ENCODE assay signal across 8 cellular contexts in genomic region chr11:31810779-31811647, GRCh38. TPM values are rescaled to one million over a fixed set of nuclear protein-coding genes. Genes with fewer than 3 reads are reported as not detected.
DNase-seq lines count a peak whose midpoint lies in the region; ATAC-seq, FAIRE-seq and TF ChIP-seq lines count a peak whose summit lies in the region.

Gene PAX6 (minus strand): TSS chr11:31811322. CDS start chr11:31806411, 4,911 bp downstream.

- FAIRE-seq in frontal cortex (lab: Jason Lieb, UNC) = no peak

- H4K20me1 ChIP-seq in BLaER1 = peaks cover 75% of the 10 kb centered on the region
- H4K20me1 ChIP-seq in neural progenitor cell (ENCODE audit: low read depth) = peaks cover 52% of the 10 kb centered on the region

- TF ChIP-seq CTCF in neural progenitor cell (IDR thresholded peaks at IDR 0.05) = no peak

- DNase-seq in NCI-H2227 (lab: John Stamatoyannopoulos, UW; ENCODE audit: unreplicated experiment) (peak; percentile 88), frontal cortex (ENCODE audit: low spot score in 2 of 2) (peak in 1 of 2 donors; percentile 68), neural progenitor cell (ENCODE audit: low spot score) (peak; percentile 97), RPMI8226 (no peak)
- peak; percentile 63 to 64 for DNase-seq in activated T-cell treated with anti-CD3 and anti-CD28 coated beads, Interleukin-2, amount 50 U/mL, for 48 hours

- H3K9me3 Mint-ChIP-seq in neural progenitor cell = peaks cover 7% of the 10 kb centered on the region

- H3F3A ChIP-seq in neural progenitor cell (ENCODE audit: low read depth) = peaks cover 96% of the 10 kb centered on the region

- H3K4me2 ChIP-seq in BLaER1 (peak within 1 kb of the TSS; percentile 61), neural progenitor cell (peak within 1 kb of the TSS; percentile 98)

- peak within 1 kb of the TSS; percentile 52 for H3K4me3 ChIP-seq in BLaER1
- peak within 1 kb of the TSS; percentile 91 for H3K4me3 ChIP-seq in neural progenitor cell

- peak within 1 kb of the TSS; percentile 94 for H3K27ac Mint-ChIP-seq in neural progenitor cell

- ATAC-seq in GM18870 (IDR thresholded peaks at IDR 0.05; ENCODE audit: unreplicated experiment) = peak; percentile 77
- peak; percentile 49 for ATAC-seq in HG03097 (IDR thresholded peaks at IDR 0.05; ENCODE audit: low FRiP score, unreplicated experiment)

- H3K4me1 ChIP-seq in BLaER1 (peaks cover 11% of the 10 kb centered on the region; the same call in 1 of the 2 replicates), neural progenitor cell (peaks cover 38% of the 10 kb centered on the region)

- peaks cover 39% of the 10 kb centered on the region for H3K36me3 Mint-ChIP-seq in neural progenitor cell

- H3K4me1 Mint-ChIP-seq in neural progenitor cell = peaks cover 51% of the 10 kb centered on the region

- no peak within 1 kb of the TSS for H3K9ac ChIP-seq in BLaER1
- H3K9ac ChIP-seq in neural progenitor cell = peak within 1 kb of the TSS; percentile 50

- H3K36me3 ChIP-seq in BLaER1 = no peaks in the 10 kb centered on the region
- H3K36me3 ChIP-seq in neural progenitor cell = peaks cover 3% of the 10 kb centered on the region

- H3K27me3 ChIP-seq in BLaER1 (peaks cover 100% of the 10 kb centered on the region), neural progenitor cell (peaks cover 79% of the 10 kb centered on the region)

- H3K27ac ChIP-seq in BLaER1 = no peak within 1 kb of the TSS
- peak within 1 kb of the TSS; percentile 40 for H3K27ac ChIP-seq in neural progenitor cell

- peaks cover 50% of the 10 kb centered on the region for H3K79me2 ChIP-seq in neural progenitor cell (ENCODE audit: low read depth)

- peaks cover 53% of the 10 kb centered on the region for H3K27me3 Mint-ChIP-seq in neural progenitor cell (ENCODE audit: insufficient read depth, low read depth)

- peak within 1 kb of the TSS; percentile 97 for H3K4me3 Mint-ChIP-seq in neural progenitor cell

- H3K9me3 ChIP-seq in BLaER1 (peaks cover 63% of the 10 kb centered on the region), neural progenitor cell (ENCODE audit: low read depth) (no peaks in the 10 kb centered on the region)

- no peak within 1 kb of the TSS for H2AFZ ChIP-seq in neural progenitor cell (replicated peaks)

RNA-seq across cellular contexts. Expression of gene PAX6, which starts in this region (rescaled TPM):
- total RNA-seq in frontal cortex (11.4 TPM), neural progenitor cell (ENCODE audit: low replicate concordance) (190 and 215 TPM in 2 replicates)

Comparison
In these comparisons a context has a peak if more than half of its experiments do, and no peak if none do; other contexts are left out.
1. RNA of gene PAX6 (total RNA-seq): 190 to 215 TPM in neural progenitor cell; 11.4 TPM in frontal cortex (single experiment); every median in the first group is over 10 times any median in the second.